1 cellular context compared by ENCODE assay signal in the genomic region with DNA sequence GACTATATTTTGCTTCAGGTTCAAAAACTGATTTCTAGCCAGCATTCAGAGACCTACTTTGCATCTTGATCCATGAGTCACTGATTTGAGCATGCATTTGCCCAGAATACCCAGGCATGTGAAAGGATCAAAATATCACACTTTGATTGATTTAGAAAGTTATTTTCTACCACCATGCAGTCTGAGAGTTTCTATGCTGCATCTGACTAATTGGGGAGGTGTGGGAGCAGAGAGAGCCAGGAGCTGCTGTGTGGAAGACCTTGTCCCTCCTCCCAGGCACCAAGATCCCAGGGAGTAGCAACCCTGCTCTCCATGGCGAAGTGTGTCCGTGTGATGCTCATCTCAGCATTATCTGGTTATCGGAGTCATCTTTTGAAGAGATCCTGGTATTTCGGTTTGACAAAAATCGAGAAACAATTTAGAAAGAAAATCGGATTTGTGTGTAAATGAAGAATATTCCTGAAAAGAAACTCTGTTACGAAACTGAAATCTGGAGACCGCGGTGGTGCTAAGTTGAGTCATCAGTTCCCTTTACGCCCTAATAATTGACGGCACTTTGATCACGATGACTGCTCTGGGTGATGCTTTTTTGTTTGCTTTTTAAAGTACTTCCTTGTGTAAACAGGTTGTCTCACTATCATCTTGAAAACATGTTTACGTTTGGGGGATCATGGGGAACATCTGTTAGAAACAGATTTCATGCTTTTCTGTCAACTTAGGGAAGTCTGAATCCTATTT.
TF ChIP-seq lines count a peak whose summit lies in the region.

No MANE protein-coding gene starts in this region.

TF ChIP-seq in K562, 482 proteins besides CTCF, POLR2A, EP300 and RAD21 (continued from another document and continues in another):
- TF ChIP-seq, protein P1, sequence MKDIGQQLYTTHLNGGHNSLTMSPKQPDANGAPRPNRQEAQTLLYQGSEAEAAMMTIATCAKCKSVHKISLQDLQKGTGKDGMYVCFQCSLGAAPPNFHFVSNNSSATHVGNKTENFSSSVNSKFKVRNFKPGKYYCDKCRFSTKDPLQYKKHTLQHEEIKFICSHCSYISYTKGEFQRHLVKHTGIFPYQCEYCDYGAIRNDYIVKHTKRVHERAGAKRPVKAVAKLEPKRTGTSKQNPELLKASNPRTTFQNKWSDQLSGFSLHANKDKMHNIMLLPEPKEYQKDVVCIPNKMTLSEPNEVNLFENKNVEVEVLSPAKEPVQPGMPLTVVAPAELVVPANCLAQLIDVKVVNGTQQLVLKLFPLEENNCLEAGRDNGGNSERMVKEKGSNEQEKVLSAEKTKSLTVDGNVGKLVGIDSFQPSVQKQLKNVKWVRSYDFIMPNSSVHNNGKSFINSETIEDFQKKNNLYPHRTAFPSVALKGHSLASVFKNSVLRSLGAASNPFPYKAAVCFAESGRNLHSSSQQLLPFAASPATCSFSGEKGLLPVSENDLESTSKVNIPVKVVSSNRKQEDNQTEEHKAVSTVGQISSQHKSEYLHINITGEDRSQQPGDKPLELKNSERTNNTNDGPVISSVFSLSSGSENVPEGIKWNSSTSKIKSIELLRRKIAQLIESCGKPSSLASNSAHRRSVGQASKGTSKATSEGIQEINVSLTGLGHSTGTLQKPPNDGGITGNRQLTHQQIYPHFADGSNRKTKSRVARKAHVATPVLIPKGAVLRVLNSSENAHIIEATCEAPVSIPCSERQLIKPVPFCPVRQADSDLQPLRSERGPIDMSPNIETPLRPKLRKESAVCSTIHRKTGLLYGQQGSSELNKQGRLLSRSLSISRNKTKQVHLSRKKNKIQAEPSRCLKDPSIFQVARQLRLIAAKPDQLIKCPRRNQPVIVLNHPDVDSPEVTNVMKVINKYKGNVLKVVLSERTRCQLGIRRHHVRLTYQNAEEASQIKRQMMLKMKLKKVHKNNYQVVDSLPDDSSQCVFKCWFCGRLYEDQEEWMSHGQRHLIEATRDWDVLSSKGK (CRISPR knock-in tag; IDR thresholded peaks at IDR 0.05): no peak
- TF ChIP-seq, protein P2, sequence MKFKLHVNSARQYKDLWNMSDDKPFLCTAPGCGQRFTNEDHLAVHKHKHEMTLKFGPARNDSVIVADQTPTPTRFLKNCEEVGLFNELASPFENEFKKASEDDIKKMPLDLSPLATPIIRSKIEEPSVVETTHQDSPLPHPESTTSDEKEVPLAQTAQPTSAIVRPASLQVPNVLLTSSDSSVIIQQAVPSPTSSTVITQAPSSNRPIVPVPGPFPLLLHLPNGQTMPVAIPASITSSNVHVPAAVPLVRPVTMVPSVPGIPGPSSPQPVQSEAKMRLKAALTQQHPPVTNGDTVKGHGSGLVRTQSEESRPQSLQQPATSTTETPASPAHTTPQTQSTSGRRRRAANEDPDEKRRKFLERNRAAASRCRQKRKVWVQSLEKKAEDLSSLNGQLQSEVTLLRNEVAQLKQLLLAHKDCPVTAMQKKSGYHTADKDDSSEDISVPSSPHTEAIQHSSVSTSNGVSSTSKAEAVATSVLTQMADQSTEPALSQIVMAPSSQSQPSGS (CRISPR knock-in tag; IDR thresholded peaks at IDR 0.05): no peak
- TF ChIP-seq BHLHE40 (IDR thresholded peaks at IDR 0.05; ENCODE audit: low read length) (no peak), ZNF318 (IDR thresholded peaks at IDR 0.05; ENCODE audit: borderline replicate concordance in 1 of 2, low read depth in 1 of 2) (peak in 1 of 2 experiments; percentile 52; a peak in 1 of 4 replicates), SRSF1 (IDR thresholded peaks at IDR 0.05; ENCODE audit: low read depth, low read length) (no peak), SNIP1 (IDR thresholded peaks at IDR 0.05; ENCODE audit: low read depth) (no peak), LCOR (CRISPR knock-in tag; IDR thresholded peaks at IDR 0.05) (no peak), TRIM25 (IDR thresholded peaks at IDR 0.05; ENCODE audit: borderline replicate concordance) (no peak), TBL1XR1 (IDR thresholded peaks at IDR 0.05; ENCODE audit: low read length in 2 of 2) (no peak), SMARCC2 (IDR thresholded peaks at IDR 0.05; ENCODE audit: low read depth) (peak; percentile 50; the same call in 1 of the 2 replicates), U2AF2 (optimal IDR thresholded peaks at IDR 0.05; ENCODE audit: low read depth, low read length) (no peak), TCF7L2 (IDR thresholded peaks at IDR 0.05; ENCODE audit: low read depth, low read length) (peak; percentile 75; the same call in 1 of the 2 replicates), HDAC8 (tag; IDR thresholded peaks at IDR 0.05) (no peak)
- TF ChIP-seq, protein P3, sequence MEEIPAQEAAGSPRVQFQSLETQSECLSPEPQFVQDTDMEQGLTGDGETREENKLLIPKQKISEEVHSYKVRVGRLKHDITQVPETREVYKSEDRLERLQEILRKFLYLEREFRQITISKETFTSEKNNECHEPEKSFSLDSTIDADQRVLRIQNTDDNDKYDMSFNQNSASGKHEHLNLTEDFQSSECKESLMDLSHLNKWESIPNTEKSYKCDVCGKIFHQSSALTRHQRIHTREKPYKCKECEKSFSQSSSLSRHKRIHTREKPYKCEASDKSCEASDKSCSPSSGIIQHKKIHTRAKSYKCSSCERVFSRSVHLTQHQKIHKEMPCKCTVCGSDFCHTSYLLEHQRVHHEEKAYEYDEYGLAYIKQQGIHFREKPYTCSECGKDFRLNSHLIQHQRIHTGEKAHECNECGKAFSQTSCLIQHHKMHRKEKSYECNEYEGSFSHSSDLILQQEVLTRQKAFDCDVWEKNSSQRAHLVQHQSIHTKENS (CRISPR knock-in tag; IDR thresholded peaks at IDR 0.05): no peak
- TF ChIP-seq, protein P4, sequence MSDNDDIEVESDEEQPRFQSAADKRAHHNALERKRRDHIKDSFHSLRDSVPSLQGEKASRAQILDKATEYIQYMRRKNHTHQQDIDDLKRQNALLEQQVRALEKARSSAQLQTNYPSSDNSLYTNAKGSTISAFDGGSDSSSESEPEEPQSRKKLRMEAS (CRISPR knock-in tag; IDR thresholded peaks at IDR 0.05): no peak
